In the genomic region with DNA sequence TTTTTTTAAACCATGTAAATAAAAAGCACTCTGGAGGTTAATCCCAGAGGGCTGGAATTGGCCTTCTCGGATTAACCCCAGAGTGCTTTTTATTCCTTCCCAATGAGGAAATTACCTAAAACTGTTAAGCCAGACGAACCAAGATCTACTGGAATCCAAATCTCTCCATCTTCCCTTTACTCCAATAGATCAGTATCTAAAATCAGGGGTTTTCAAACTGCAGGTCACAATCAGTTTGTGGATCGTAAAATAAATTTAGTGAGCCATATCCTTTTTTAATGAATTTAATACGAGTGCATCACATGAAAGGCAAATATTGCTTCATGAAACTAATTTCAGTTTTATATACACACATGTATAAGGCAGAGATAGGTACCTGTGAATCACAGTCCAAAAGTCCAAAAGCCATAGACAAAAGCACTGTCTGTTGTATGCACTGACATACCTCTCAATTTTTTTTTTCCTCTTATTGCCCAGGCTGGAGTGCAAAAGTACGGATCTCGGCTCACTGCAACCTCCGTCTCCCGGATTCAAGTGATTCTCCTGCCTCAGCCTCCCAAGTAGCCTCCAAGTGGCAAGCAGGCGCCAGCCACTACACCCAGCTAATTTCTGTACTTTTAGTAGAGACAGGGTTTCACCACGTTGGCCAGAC, we compare ENCODE assay signal across 24 cellular contexts.
DNase-seq lines count a peak whose midpoint lies in the region; ATAC-seq and TF ChIP-seq lines count a peak whose summit lies in the region.
"Had no signal": no experiment of that assay in that cellular context is flagged by ENCODE, and none has a peak within 500 bp of the region (broad histone marks: within the 10 kb centered on the region; RNA-seq: fewer than 3 reads in every experiment).

No MANE protein-coding gene starts in this region.

- intact Hi-C loops in left colon (cut with DNase I, micrococcal nuclease) (no loop called here), gastrocnemius medialis (cut with DNase I; ENCODE audit: low total_unique reads) (no loop called here)

- DNase-seq in GM23338 (ENCODE audit: low spot score) (no peak), SW480 (ENCODE audit: low spot score) (peak; percentile 41), left colon (peak in 1 of 2 donors; percentile 35), gastrocnemius medialis (no peak), GOT3 (lab: John Stamatoyannopoulos, UW) (no peak)
- DNase-seq: activated CD4-positive, CD25-positive, alpha-beta regulatory T cell treated with anti-CD3 and anti-CD28 coated beads, Interleukin-2, amount 50 U/mL, for 72 hours; activated effector memory CD4-positive, alpha-beta T cell treated with Interleukin-2 at 50 U/mL for 16 hours; activated T-cell treated with anti-CD3 and anti-CD28 coated beads for 4 hours; CD4-positive, alpha-beta T cell; MG63; NCI-H2029 treated with DMSO at 0.1 percent for 48 hours; NCI-H226; NCI-H69; ovary; stimulated activated CD4-positive, alpha-beta T cell treated with anti-CD3 and anti-CD28 coated beads, Interleukin-1b, Interleukin-23, amount 100 ng/mL, for 48 hours; stimulated activated CD8-positive, alpha-beta memory T cell treated with anti-CD3 and anti-CD28 coated beads, Interleukin-4, amount 100 ng/mL, for 48 hours; T-cell; upper lobe of left lung had no signal

- H3F3A ChIP-seq in GM23338 (replicated peaks; ENCODE audit: low read depth): no peaks in the 10 kb centered on the region

- H3K9me2 ChIP-seq in GM23338 (ENCODE audit: insufficient read depth): no peaks in the 10 kb centered on the region

- peaks cover 99% of the 10 kb centered on the region for H3K79me2 ChIP-seq in GM23338 (replicated peaks; ENCODE audit: insufficient read depth)

- H3K36me3 Mint-ChIP-seq in GM23338 (ENCODE audit: low read depth): peaks cover 13% of the 10 kb centered on the region
- H3K36me3 Mint-ChIP-seq in stimulated activated memory B cell treated with anti-CD40 and anti-IgM and Interleukin-4, amounts not matched to agents 10 μg/mL and 1 μg/mL and 100 μg/mL, for 72 hours: peaks cover 47% of the 10 kb centered on the region

- H3K4me3 ChIP-seq in GM23338: no peak overlapping the region
- H3K4me3 ChIP-seq in gastrocnemius medialis: no peak overlapping the region
- H3K4me3 ChIP-seq: K562, MG63, ovary, SJSA1, skin epidermis, upper lobe of left lung had no signal

- no peak for ATAC-seq in GM23338
- peak; percentile 97 for ATAC-seq in left colon
- no peak for ATAC-seq in stimulated activated memory B cell treated with anti-CD40 and anti-IgM and Interleukin-4, amounts not matched to agents 10 μg/mL and 1 μg/mL and 100 μg/mL, for 72 hours
- no peak for ATAC-seq in GM21825 (IDR thresholded peaks at IDR 0.05; ENCODE audit: unreplicated experiment)
- ATAC-seq in gastrocnemius medialis: no peak
- ATAC-seq: K562, T-cell had no signal

- H3K4me1 ChIP-seq in GM23338 (ENCODE audit: insufficient read depth): peaks cover 19% of the 10 kb centered on the region
- peaks cover 20 to 30% of the 10 kb centered on the region in 2 donors for H3K4me1 ChIP-seq in gastrocnemius medialis
- H3K4me1 ChIP-seq: SJSA1 had no signal

- H3K9me3 ChIP-seq in gastrocnemius medialis: no peaks in the 10 kb centered on the region
- H3K9me3 ChIP-seq: ovary, SJSA1, upper lobe of left lung had no signal

- no peak for TF ChIP-seq POLR2A in gastrocnemius medialis (IDR thresholded peaks at IDR 0.05)

- TF ChIP-seq CTCF in GM23338 (conservative IDR thresholded peaks at IDR 0.05; ENCODE audit: low read depth in 2 of 2) (no peak), gastrocnemius medialis (IDR thresholded peaks at IDR 0.05 in 4 of 5, conservative IDR thresholded peaks at IDR 0.05 in 1 of 5) (no peak)

- H3K9me3 Mint-ChIP-seq in GM23338: no peaks in the 10 kb centered on the region
- H3K9me3 Mint-ChIP-seq in stimulated activated memory B cell treated with anti-CD40 and anti-IgM and Interleukin-4, amounts not matched to agents 10 μg/mL and 1 μg/mL and 100 μg/mL, for 72 hours: no peaks in the 10 kb centered on the region
- H3K9me3 Mint-ChIP-seq: CD4-positive, alpha-beta T cell; T-cell had no signal

- no peak overlapping the region for H2AFZ ChIP-seq in GM23338

- H3K27me3 Mint-ChIP-seq in GM23338 (ENCODE audit: insufficient read depth, low read depth, poor library complexity): peaks cover 2% of the 10 kb centered on the region
- no peaks in the 10 kb centered on the region for H3K27me3 Mint-ChIP-seq in stimulated activated memory B cell treated with anti-CD40 and anti-IgM and Interleukin-4, amounts not matched to agents 10 μg/mL and 1 μg/mL and 100 μg/mL, for 72 hours
- H3K27me3 Mint-ChIP-seq: brain; CD4-positive, alpha-beta T cell; T-cell had no signal

- H3K27ac Mint-ChIP-seq in GM23338: 0 out of 2 replicates have a peak overlapping the region, but pooled peaks have one; percentile 26
- peak overlapping the region; percentile 11 for H3K27ac Mint-ChIP-seq in stimulated activated memory B cell treated with anti-CD40 and anti-IgM and Interleukin-4, amounts not matched to agents 10 μg/mL and 1 μg/mL and 100 μg/mL, for 72 hours
- H3K27ac Mint-ChIP-seq: T-cell had no signal

- H3K27me3 ChIP-seq in GM23338 (ENCODE audit: insufficient read depth) (no peaks in the 10 kb centered on the region), gastrocnemius medialis (no peaks in the 10 kb centered on the region)
- H3K27me3 ChIP-seq: MG63, ovary, SJSA1, upper lobe of left lung had no signal

- H4K20me1 ChIP-seq in GM23338 (replicated peaks; ENCODE audit: insufficient read depth): peaks cover 83% of the 10 kb centered on the region

- H3K27ac ChIP-seq in GM23338 (ENCODE audit: low read depth) (no peak overlapping the region), gastrocnemius medialis (no peak overlapping the region)
- H3K27ac ChIP-seq: ovary, SJSA1, skin epidermis, upper lobe of left lung had no signal

- peaks cover 37% of the 10 kb centered on the region for H3K4me1 Mint-ChIP-seq in GM23338
- peaks cover 72% of the 10 kb centered on the region for H3K4me1 Mint-ChIP-seq in stimulated activated memory B cell treated with anti-CD40 and anti-IgM and Interleukin-4, amounts not matched to agents 10 μg/mL and 1 μg/mL and 100 μg/mL, for 72 hours

- H3K4me3 Mint-ChIP-seq in GM23338: no peak overlapping the region
- H3K4me3 Mint-ChIP-seq in stimulated activated memory B cell treated with anti-CD40 and anti-IgM and Interleukin-4, amounts not matched to agents 10 μg/mL and 1 μg/mL and 100 μg/mL, for 72 hours: no peak overlapping the region
- H3K4me3 Mint-ChIP-seq: brain; CD4-positive, alpha-beta T cell; T-cell had no signal

- no peak overlapping the region for H3K4me2 ChIP-seq in GM23338

- in situ Hi-C loops in gastrocnemius medialis (cut with MboI; ENCODE audit: low sequenced_read_pairs in 4 of 4): no loop called here

- no peaks in the 10 kb centered on the region for H3K36me3 ChIP-seq in GM23338 (ENCODE audit: insufficient read depth)
- H3K36me3 ChIP-seq in gastrocnemius medialis: no peaks in the 10 kb centered on the region
- H3K36me3 ChIP-seq: ovary, upper lobe of left lung had no signal

TF ChIP-seq in GM23338, 12 proteins besides CTCF, POLR2A, EP300 and RAD21 (continues in another document):
- TF ChIP-seq EZH2 (IDR thresholded peaks at IDR 0.05; ENCODE audit: low read depth, unreplicated experiment): no peak
- no peak for TF ChIP-seq JUNB (IDR thresholded peaks at IDR 0.05; ENCODE audit: unreplicated experiment)
- TF ChIP-seq NANOG (IDR thresholded peaks at IDR 0.05; ENCODE audit: borderline replicate concordance): no peak
- TF ChIP-seq, protein P1, sequence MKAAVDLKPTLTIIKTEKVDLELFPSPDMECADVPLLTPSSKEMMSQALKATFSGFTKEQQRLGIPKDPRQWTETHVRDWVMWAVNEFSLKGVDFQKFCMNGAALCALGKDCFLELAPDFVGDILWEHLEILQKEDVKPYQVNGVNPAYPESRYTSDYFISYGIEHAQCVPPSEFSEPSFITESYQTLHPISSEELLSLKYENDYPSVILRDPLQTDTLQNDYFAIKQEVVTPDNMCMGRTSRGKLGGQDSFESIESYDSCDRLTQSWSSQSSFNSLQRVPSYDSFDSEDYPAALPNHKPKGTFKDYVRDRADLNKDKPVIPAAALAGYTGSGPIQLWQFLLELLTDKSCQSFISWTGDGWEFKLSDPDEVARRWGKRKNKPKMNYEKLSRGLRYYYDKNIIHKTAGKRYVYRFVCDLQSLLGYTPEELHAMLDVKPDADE (IDR thresholded peaks at IDR 0.05): no peak
